ENCODE assay signal across 1 cellular context in the genomic region with DNA sequence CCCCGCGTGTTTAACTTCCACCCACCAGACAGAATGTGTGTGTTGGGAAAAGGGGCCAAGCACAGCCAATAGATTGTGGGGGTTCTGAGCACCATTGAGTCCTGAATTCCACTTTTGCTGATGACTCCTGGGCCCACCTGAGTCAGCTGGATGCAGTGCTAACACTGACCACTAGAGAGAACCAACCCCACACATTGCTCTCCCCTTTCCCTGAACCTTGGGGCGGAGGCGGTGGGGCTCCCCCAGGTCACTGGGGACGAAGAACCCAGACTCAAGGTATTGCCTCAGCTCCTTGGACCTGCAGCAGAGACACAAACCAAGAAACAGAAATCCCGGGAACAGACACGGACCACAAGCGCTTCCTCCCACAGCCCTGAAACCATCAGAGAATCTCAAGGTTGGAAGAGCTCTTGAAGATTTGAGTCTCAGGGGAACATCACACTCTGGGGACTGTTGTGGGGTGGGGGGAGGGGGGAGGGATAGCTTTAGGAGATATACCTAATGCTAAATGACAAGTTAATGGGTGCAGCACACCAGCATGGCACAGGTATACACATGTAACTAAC.
TF ChIP-seq lines count a peak whose summit lies in the region.

No MANE protein-coding gene starts in this region.

TF ChIP-seq in GM12878, 131 proteins besides CTCF, POLR2A, EP300 and RAD21:
- peak; percentile 61 for TF ChIP-seq MEF2B (IDR thresholded peaks at IDR 0.05; ENCODE audit: partially characterized antibody, poor library complexity, severe bottlenecking)
